15 cellular contexts compared by ENCODE assay signal in the genomic region with DNA sequence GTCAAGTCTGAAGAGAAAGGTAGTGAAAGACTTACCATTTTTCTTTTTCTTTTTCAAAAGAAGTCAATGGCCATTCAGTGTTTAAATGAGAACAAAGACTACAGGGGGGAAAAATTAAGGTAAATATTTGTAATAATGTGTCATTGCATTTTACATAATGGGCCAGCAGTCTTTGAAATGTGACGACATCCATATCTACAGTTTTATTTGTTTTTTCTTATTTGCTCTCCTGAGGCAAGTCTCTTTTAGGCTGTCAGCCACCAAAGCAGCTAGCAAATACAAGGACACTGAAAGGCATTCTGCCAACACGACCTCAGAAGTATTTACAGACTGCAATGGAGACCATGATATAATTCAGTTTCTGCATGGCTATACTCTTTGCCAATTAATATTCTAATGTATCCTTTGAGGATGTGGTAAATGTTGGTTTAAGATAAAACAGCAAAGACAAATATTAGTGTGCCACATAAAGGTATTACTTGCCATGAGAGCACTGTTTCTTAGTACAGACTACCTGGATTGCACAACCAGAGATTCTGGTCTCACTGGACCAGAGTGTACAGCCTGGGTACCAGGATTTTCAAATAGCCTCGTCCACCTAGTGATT.
DNase-seq lines count a peak whose midpoint lies in the region; ATAC-seq and TF ChIP-seq lines count a peak whose summit lies in the region.
"Had no signal": no experiment of that assay in that cellular context is flagged by ENCODE, and none has a peak within 500 bp of the region (broad histone marks: within the 10 kb centered on the region; RNA-seq: fewer than 3 reads in every experiment).

No MANE protein-coding gene starts in this region.

- no peak overlapping the region for H3K4me2 ChIP-seq in SK-N-SH

- H3K27me3 ChIP-seq in SK-N-SH (ENCODE audit: insufficient read depth): no peaks in the 10 kb centered on the region
- H3K27me3 ChIP-seq in Panc1 (ENCODE audit: control insufficient read depth, insufficient read depth, low read length): no peaks in the 10 kb centered on the region
- H3K27me3 ChIP-seq in upper lobe of left lung: no peaks in the 10 kb centered on the region
- H3K27me3 ChIP-seq in CD4-positive, alpha-beta T cell (ENCODE audit: control insufficient read depth, insufficient read depth, low read length): no peaks in the 10 kb centered on the region

- H3K4me1 Mint-ChIP-seq in CD4-positive, alpha-beta T cell (ENCODE audit: low read depth): no peaks in the 10 kb centered on the region
- H3K4me1 Mint-ChIP-seq: activated naive CD4-positive, alpha-beta T cell treated with anti-CD3 and anti-CD28 coated beads, Interleukin-2, amount 50 U/mL, for 24 hours; naive thymus-derived CD4-positive, alpha-beta T cell had no signal

- TF ChIP-seq CTCF in SK-N-SH (IDR thresholded peaks at IDR 0.05): no peak
- TF ChIP-seq CTCF in Panc1 (IDR thresholded peaks at IDR 0.05): no peak
- TF ChIP-seq CTCF in fibroblast of pulmonary artery (IDR thresholded peaks at IDR 0.05; ENCODE audit: low read length, missing control alignments): no peak
- no peak for TF ChIP-seq CTCF in upper lobe of left lung (IDR thresholded peaks at IDR 0.05)
- TF ChIP-seq CTCF in CD4-positive, alpha-beta T cell (IDR thresholded peaks at IDR 0.05): no peak

- H3K79me2 ChIP-seq in SK-N-SH (ENCODE audit: insufficient read depth): no peaks in the 10 kb centered on the region

- H3K27ac Mint-ChIP-seq in CD4-positive, alpha-beta T cell: no peak overlapping the region
- H3K27ac Mint-ChIP-seq: activated CD8-positive, alpha-beta T cell treated with anti-CD3 and anti-CD28 coated beads, Interleukin-2, amount 10 ng/mL, durations not matched to agents 7 days and 5 days; activated naive CD4-positive, alpha-beta T cell treated with anti-CD3 and anti-CD28 coated beads, Interleukin-2, amount 50 U/mL, for 24 hours; naive thymus-derived CD4-positive, alpha-beta T cell; T-helper 1 cell treated with Interleukin-12 subunit alpha and Interleukin-12 subunit beta and Interleukin-4 antibody, amounts not matched to agents 30 μg/mL and 1 μg/mL, for 36 hours had no signal

- peak overlapping the region in 1 of 2 experiments; percentile 99; a peak in 2 of 4 replicates for H3K27ac ChIP-seq in SK-N-SH (ENCODE audit: low read depth in 2 of 2, low read length in 1 of 2)
- H3K27ac ChIP-seq in Panc1 (ENCODE audit: low read length): peak overlapping the region; percentile 59; the same call in 1 of the 2 replicates
- H3K27ac ChIP-seq in upper lobe of left lung: peak overlapping the region in 1 of 4 donors; percentile 63
- H3K27ac ChIP-seq in CD4-positive, alpha-beta T cell (ENCODE audit: low read depth, low read length): no peak overlapping the region

- H3K36me3 ChIP-seq in SK-N-SH (replicated peaks in 1 of 2; ENCODE audit: control insufficient read depth in 1 of 2, insufficient read depth in 2 of 2, low read length in 1 of 2) (no peaks in the 10 kb centered on the region), Panc1 (ENCODE audit: control insufficient read depth, insufficient read depth, low read length) (no peaks in the 10 kb centered on the region), upper lobe of left lung (no peaks in the 10 kb centered on the region)

- no peaks in the 10 kb centered on the region for H3K36me3 Mint-ChIP-seq in CD4-positive, alpha-beta T cell (ENCODE audit: low read depth)
- H3K36me3 Mint-ChIP-seq: activated naive CD4-positive, alpha-beta T cell treated with anti-CD3 and anti-CD28 coated beads, Interleukin-2, amount 50 U/mL, for 24 hours; naive thymus-derived CD4-positive, alpha-beta T cell had no signal

- POLR2A ChIA-PET in SK-N-SH (lab: Yijun Ruan, JAX) (no interaction called here), Panc1 (lab: Charles Lee) (no interaction called here)
- POLR2A ChIA-PET in CD4-positive, alpha-beta T cell (lab: Charles Lee): no interaction called here

- in situ Hi-C loops in Panc1 (cut with HindIII; ENCODE audit: low pct_unique_long_range_greater_than_20kb, low sequenced_read_pairs): no loop called here

- no peak for TF ChIP-seq RAD21 in SK-N-SH (IDR thresholded peaks at IDR 0.05; ENCODE audit: low read length)

- TF ChIP-seq EP300 in SK-N-SH (IDR thresholded peaks at IDR 0.05; ENCODE audit: borderline replicate concordance in 1 of 2, low read depth in 1 of 2, low read length in 1 of 2) (no peak), upper lobe of left lung (IDR thresholded peaks at IDR 0.05) (peak in 1 of 4 donors; percentile 44)

- CTCF ChIA-PET in SK-N-SH (lab: Yijun Ruan, JAX): interaction anchor here (1.1 kb wide), 1 partner anchor 14 kb away, joined by 3 read pairs; no protein-coding TSS in a partner anchor
- CTCF ChIA-PET in Panc1 (lab: Charles Lee): interaction anchor here (0.6 kb wide), 1 partner anchor 565 kb away, joined by 3 read pairs; no protein-coding TSS in a partner anchor
- CTCF ChIA-PET in CD4-positive, alpha-beta T cell (lab: Charles Lee): no interaction called here

- no peaks in the 10 kb centered on the region for H3K9me2 ChIP-seq in SK-N-SH

- H3F3A ChIP-seq in SK-N-SH (replicated peaks; ENCODE audit: insufficient read depth): peaks cover 28% of the 10 kb centered on the region

- intact Hi-C loops in Panc1 (cut with micrococcal nuclease; ENCODE audit: unreplicated experiment): no loop called here
- intact Hi-C loops in CD4-positive, alpha-beta T cell (cut with DNase I, micrococcal nuclease): no loop called here

- BruUV-seq in Panc1 (replicated peaks; lab: Mats Ljungman, UMichigan): no TSS peak

- H2AFZ ChIP-seq in SK-N-SH (ENCODE audit: low read depth): peak overlapping the region; percentile 3; the same call in 1 of the 2 replicates

- H4K20me1 ChIP-seq in SK-N-SH (ENCODE audit: insufficient read depth): no peaks in the 10 kb centered on the region

- no peaks in the 10 kb centered on the region for H3K9me3 Mint-ChIP-seq in CD4-positive, alpha-beta T cell
- H3K9me3 Mint-ChIP-seq: activated naive CD4-positive, alpha-beta T cell treated with anti-CD3 and anti-CD28 coated beads, Interleukin-2, amount 50 U/mL, for 24 hours; T-helper 1 cell treated with Interleukin-12 subunit alpha and Interleukin-12 subunit beta and Interleukin-4 antibody, amounts not matched to agents 30 μg/mL and 1 μg/mL, for 36 hours had no signal

- peak overlapping the region; percentile 17; the same call in 1 of the 2 replicates for H3K9ac ChIP-seq in SK-N-SH

- H3K9me3 ChIP-seq in SK-N-SH (no peaks in the 10 kb centered on the region), Panc1 (ENCODE audit: control insufficient read depth, insufficient read depth, low read depth, low read length) (no peaks in the 10 kb centered on the region), upper lobe of left lung (no peaks in the 10 kb centered on the region)
- H3K9me3 ChIP-seq in CD4-positive, alpha-beta T cell (ENCODE audit: control insufficient read depth, low read length): no peaks in the 10 kb centered on the region

- H3K4me3 ChIP-seq in SK-N-SH (ENCODE audit: low read depth in 2 of 2, low read length in 1 of 2) (no peak overlapping the region), Panc1 (ENCODE audit: low read depth in 2 of 2, low read length in 2 of 2) (no peak overlapping the region), fibroblast of pulmonary artery (replicated peaks; ENCODE audit: low read depth, low read length) (no peak overlapping the region), upper lobe of left lung (no peak overlapping the region)

- DNase-seq in SK-N-SH (no peak), Panc1 (ENCODE audit: low read depth, low spot score) (peak; percentile 27), fibroblast of pulmonary artery (ENCODE audit: low read depth) (peak; percentile 53), upper lobe of left lung (peak in 1 of 2 donors; percentile 75), MV-4-11 (lab: John Stamatoyannopoulos, UW) (no peak)
- no peak for DNase-seq in activated effector memory CD4-positive, alpha-beta T cell treated with Interleukin-2 at 50 U/mL for 16 hours
- no peak for DNase-seq in CD4-positive, alpha-beta T cell
- DNase-seq: activated CD8-positive, alpha-beta T cell treated with anti-CD3 and anti-CD28 coated beads, Interleukin-2, amount 10 ng/mL, durations not matched to agents 7 days and 5 days; effector CD8-positive, alpha-beta T cell; GDM1; naive thymus-derived CD4-positive, alpha-beta T cell; NCI-H82 had no signal

- TF ChIP-seq POLR2A in upper lobe of left lung (IDR thresholded peaks at IDR 0.05): no peak

- H3K4me1 ChIP-seq in SK-N-SH (ENCODE audit: control insufficient read depth in 1 of 2, insufficient read depth in 2 of 2, low read depth in 1 of 2, low read length in 1 of 2) (peaks cover 11 to 33% of the 10 kb centered on the region in 2 experiments; a peak in 3 of 4 replicates), Panc1 (ENCODE audit: control insufficient read depth, insufficient read depth, low read length) (peaks cover 13% of the 10 kb centered on the region; the same call in 1 of the 2 replicates), upper lobe of left lung (peaks cover 0 to 5% (median 2%) of the 10 kb centered on the region in 4 donors)

- peaks cover 5% of the 10 kb centered on the region for H3K27me3 Mint-ChIP-seq in CD4-positive, alpha-beta T cell
- H3K27me3 Mint-ChIP-seq: activated naive CD4-positive, alpha-beta T cell treated with anti-CD3 and anti-CD28 coated beads, Interleukin-2, amount 50 U/mL, for 24 hours had no signal

- H3K4me3 Mint-ChIP-seq in CD4-positive, alpha-beta T cell: no peak overlapping the region
- H3K4me3 Mint-ChIP-seq: activated CD8-positive, alpha-beta T cell treated with anti-CD3 and anti-CD28 coated beads, Interleukin-2, amount 10 ng/mL, durations not matched to agents 7 days and 5 days; activated naive CD4-positive, alpha-beta T cell treated with anti-CD3 and anti-CD28 coated beads, Interleukin-2, amount 50 U/mL, for 24 hours; naive thymus-derived CD4-positive, alpha-beta T cell; T-helper 1 cell treated with Interleukin-12 subunit alpha and Interleukin-12 subunit beta and Interleukin-4 antibody, amounts not matched to agents 30 μg/mL and 1 μg/mL, for 36 hours had no signal

- 55% methylated on average over 3 of the region's 3 CpGs for WGBS in SK-N-SH (ENCODE audit: low lambda C conversion rate)
- WGBS in upper lobe of left lung, 2 donors: 42 to 45% methylated on average over 3 of the region's 3 CpGs

- ATAC-seq in SK-N-SH treated with all-trans-retinoic acid at 6 μM for 48 hours: no peak
- ATAC-seq in Panc1: peak; percentile 92
- ATAC-seq in upper lobe of left lung (ENCODE audit: low FRiP score in 2 of 2): peak; percentile 44 to 87
- no peak for ATAC-seq in CD4-positive, alpha-beta T cell (ENCODE audit: poor library complexity)
- ATAC-seq: activated CD8-positive, alpha-beta T cell treated with anti-CD3 and anti-CD28 coated beads, Interleukin-2, amount 10 ng/mL, durations not matched to agents 7 days and 5 days; naive thymus-derived CD4-positive, alpha-beta T cell had no signal

TF ChIP-seq in SK-N-SH, 30 proteins besides CTCF, POLR2A, EP300 and RAD21 (continues in another document):
- TF ChIP-seq MEF2A (IDR thresholded peaks at IDR 0.05; ENCODE audit: borderline replicate concordance, low read depth): no peak

TF ChIP-seq in SK-N-SH treated with all-trans-retinoic acid at 6 μM for 48 hours, 23 proteins besides CTCF, POLR2A, EP300 and RAD21 (continues in another document):
- no peak for TF ChIP-seq BACH2 (CRISPR knock-in tag; IDR thresholded peaks at IDR 0.05; ENCODE audit: borderline replicate concordance)
- no peak for TF ChIP-seq ZFP30 (CRISPR knock-in tag; IDR thresholded peaks at IDR 0.05)

Comparison
In these comparisons a context has a peak if more than half of its experiments do, and no peak if none do; other contexts are left out.
1. DNase-seq: peak in Panc1 (single experiment) and fibroblast of pulmonary artery (single experiment); none in SK-N-SH (single experiment), activated effector memory CD4-positive, alpha-beta T cell treated with Interleukin-2 at 50 U/mL for 16 hours (single experiment), CD4-positive, alpha-beta T cell (0 of 10) and MV-4-11 (single experiment).
2. ATAC-seq: peak in Panc1 (single experiment) and upper lobe of left lung (2 of 2); none in SK-N-SH treated with all-trans-retinoic acid at 6 μM for 48 hours (single experiment) and CD4-positive, alpha-beta T cell (single experiment).